10 cellular contexts compared by ENCODE assay signal in genomic region chr19:45161715-45162463, GRCh38. TPM values are rescaled to one million over a fixed set of nuclear protein-coding genes. Genes with fewer than 3 reads are reported as not detected.
A peak's percentile ranks its signal among the peaks of the same experiment; 100 is the strongest.
DNase-seq lines count a peak whose midpoint lies in the region; ATAC-seq and TF ChIP-seq lines count a peak whose summit lies in the region.
"Had no signal": no experiment of that assay in that cellular context is flagged by ENCODE, and none has a peak within 500 bp of the region (broad histone marks: within the 10 kb centered on the region; RNA-seq: fewer than 3 reads in every experiment).

No MANE protein-coding gene starts in this region.

- no peaks in the 10 kb centered on the region for H3K9me3 ChIP-seq in Panc1 (ENCODE audit: control insufficient read depth, insufficient read depth, low read depth, low read length)
- H3K9me3 ChIP-seq in psoas muscle, result no peaks in the 10 kb centered on the region

- peak; percentile 49; the same call in 1 of the 2 replicates for ATAC-seq in Panc1
- ATAC-seq in psoas muscle, result peak; percentile 73 to 86 (median 81)
- no peak for ATAC-seq in activated T-cell treated with anti-CD3 and anti-CD28 coated beads, Interleukin-2, amount 50 U/mL, for 4 hours

- DNase-seq in GM10266 (ENCODE audit: extremely low spot score) (no peak), Panc1 (ENCODE audit: low read depth, low spot score) (no peak), foreskin fibroblast (peak in 1 of 2 donors; percentile 68), psoas muscle (peak; percentile 45 to 76), AML-193 (lab: John Stamatoyannopoulos, UW) (no peak), NCI-H2029 (lab: John Stamatoyannopoulos, UW) (no peak)
- DNase-seq in activated T-cell treated with anti-CD3 and anti-CD28 coated beads, Interleukin-2, amount 50 U/mL, for 4 hours, result no peak
- no peak for DNase-seq in activated naive CD4-positive, alpha-beta T cell treated with anti-CD3 and anti-CD28 coated beads, Interleukin-2, amount 10 ng/mL, durations not matched to agents 7 days and 5 days
- DNase-seq: foreskin melanocyte, KBM-7 had no signal

- H3K27ac ChIP-seq in Panc1 (ENCODE audit: low read length) (no peak overlapping the region), psoas muscle (no peak overlapping the region)

- H3K27me3 Mint-ChIP-seq in activated T-cell treated with anti-CD3 and anti-CD28 coated beads, Interleukin-2, amount 50 U/mL, for 4 hours (ENCODE audit: low read depth), result peaks cover 15% of the 10 kb centered on the region
- H3K27me3 Mint-ChIP-seq in activated naive CD4-positive, alpha-beta T cell treated with anti-CD3 and anti-CD28 coated beads, Interleukin-2, amount 10 ng/mL, durations not matched to agents 7 days and 5 days, result peaks cover 51% of the 10 kb centered on the region

- H3K27me3 ChIP-seq in Panc1 (ENCODE audit: control insufficient read depth, insufficient read depth, low read length), result no peaks in the 10 kb centered on the region
- H3K27me3 ChIP-seq in psoas muscle (ENCODE audit: insufficient read depth in 3 of 3, low read length in 2 of 3), result peaks cover 0 to 27% (median 3%) of the 10 kb centered on the region in 3 donors

- intact Hi-C loops in Panc1 (cut with micrococcal nuclease; ENCODE audit: unreplicated experiment) (no loop called here), psoas muscle (cut with DNase I) (loop anchor here in 1 of 2 donors (5.0 kb wide), 1 partner anchor 85 kb away; the partner anchor contains the start of gene EXOC3L2)

- H3K36me3 ChIP-seq in Panc1 (ENCODE audit: control insufficient read depth, insufficient read depth, low read length) (no peaks in the 10 kb centered on the region), psoas muscle (ENCODE audit: insufficient read depth in 1 of 2, low read depth in 1 of 2) (no peaks in the 10 kb centered on the region)

- peaks cover 18% of the 10 kb centered on the region for H3K4me1 Mint-ChIP-seq in activated T-cell treated with anti-CD3 and anti-CD28 coated beads, Interleukin-2, amount 50 U/mL, for 4 hours (ENCODE audit: low read depth)
- peaks cover 23% of the 10 kb centered on the region for H3K4me1 Mint-ChIP-seq in activated naive CD4-positive, alpha-beta T cell treated with anti-CD3 and anti-CD28 coated beads, Interleukin-2, amount 10 ng/mL, durations not matched to agents 7 days and 5 days

- H3K4me1 ChIP-seq in Panc1 (ENCODE audit: control insufficient read depth, insufficient read depth, low read length) (no peaks in the 10 kb centered on the region), psoas muscle (no peaks in the 10 kb centered on the region)

- H3K4me3 ChIP-seq in Panc1 (ENCODE audit: low read depth in 2 of 2, low read length in 2 of 2), result no peak overlapping the region
- H3K4me3 ChIP-seq in foreskin fibroblast (ENCODE audit: low read depth in 1 of 2, low read length in 2 of 2), result no peak overlapping the region
- no peak overlapping the region for H3K4me3 ChIP-seq in psoas muscle

- no peaks in the 10 kb centered on the region for H3K9me3 Mint-ChIP-seq in activated T-cell treated with anti-CD3 and anti-CD28 coated beads, Interleukin-2, amount 50 U/mL, for 4 hours
- no peaks in the 10 kb centered on the region for H3K9me3 Mint-ChIP-seq in activated naive CD4-positive, alpha-beta T cell treated with anti-CD3 and anti-CD28 coated beads, Interleukin-2, amount 10 ng/mL, durations not matched to agents 7 days and 5 days

- CTCF ChIA-PET in Panc1 (lab: Charles Lee), result interaction anchor here (0.7 kb wide), 1 partner anchor 19 kb away, joined by 5 read pairs; no protein-coding TSS in a partner anchor
- CTCF ChIA-PET in activated naive CD4-positive, alpha-beta T cell treated with anti-CD3 and anti-CD28 coated beads, Interleukin-2, amount 10 ng/mL, durations not matched to agents 7 days and 5 days (lab: Charles Lee), result no interaction called here

- no peak overlapping the region for H3K4me3 Mint-ChIP-seq in activated T-cell treated with anti-CD3 and anti-CD28 coated beads, Interleukin-2, amount 50 U/mL, for 4 hours
- no peak overlapping the region for H3K4me3 Mint-ChIP-seq in activated naive CD4-positive, alpha-beta T cell treated with anti-CD3 and anti-CD28 coated beads, Interleukin-2, amount 10 ng/mL, durations not matched to agents 7 days and 5 days

- no peak overlapping the region for H3K27ac Mint-ChIP-seq in activated naive CD4-positive, alpha-beta T cell treated with anti-CD3 and anti-CD28 coated beads, Interleukin-2, amount 10 ng/mL, durations not matched to agents 7 days and 5 days

- TF ChIP-seq CTCF in GM10266 (IDR thresholded peaks at IDR 0.05; ENCODE audit: control insufficient read depth, insufficient read depth, low read depth, missing control alignments) (peak; percentile 16), Panc1 (IDR thresholded peaks at IDR 0.05) (peak; percentile 79), foreskin fibroblast (IDR thresholded peaks at IDR 0.05; ENCODE audit: low read depth, low read length) (peak; percentile 75), psoas muscle (IDR thresholded peaks at IDR 0.05) (peak; percentile 44)

- no TSS peak for BruUV-seq in Panc1 (replicated peaks; lab: Mats Ljungman, UMichigan)

- in situ Hi-C loops in Panc1 (cut with HindIII; ENCODE audit: low pct_unique_long_range_greater_than_20kb, low sequenced_read_pairs), result no loop called here

- H3K36me3 Mint-ChIP-seq in activated T-cell treated with anti-CD3 and anti-CD28 coated beads, Interleukin-2, amount 50 U/mL, for 4 hours (ENCODE audit: insufficient read depth), result no peaks in the 10 kb centered on the region
- H3K36me3 Mint-ChIP-seq in activated naive CD4-positive, alpha-beta T cell treated with anti-CD3 and anti-CD28 coated beads, Interleukin-2, amount 10 ng/mL, durations not matched to agents 7 days and 5 days, result peaks cover 4% of the 10 kb centered on the region

- 19 to 20% (median 19%) methylated on average over 23 to 25 of the region's 25 CpGs for WGBS in psoas muscle, 3 donors

- POLR2A ChIA-PET in Panc1 (lab: Charles Lee), result no interaction called here

RNA-seq across cellular contexts. Expression of gene NKPD1, which starts 1.1 kb away (rescaled TPM):
- total RNA-seq in Panc1 (2021; ENCODE audit: unreplicated experiment) (0.05 TPM), psoas muscle (under 1 TPM in 3 of 4 donors, not detected in 1; 0.06 to 0.09 (median 0.08) TPM)
- polyA plus RNA-seq in Panc1 (2012; ENCODE audit: insufficient read length), result 0.24 TPM
- polyA plus RNA-seq in psoas muscle, result under 1 TPM in 2 of 3 donors, not detected in 1; 0.08 to 0.18 TPM
- total RNA-seq in activated T-cell treated with anti-CD3 and anti-CD28 coated beads, Interleukin-2, amount 50 U/mL, for 4 hours, result under 1 TPM; 0.30 to 0.45 (median 0.33) TPM

RNA-seq across cellular contexts. Expression of gene TRAPPC6A, which starts 16.1 kb away (rescaled TPM):
- 24.7 TPM for total RNA-seq in Panc1 (2021; ENCODE audit: unreplicated experiment)
- 43.2 TPM for polyA plus RNA-seq in Panc1 (2012; ENCODE audit: insufficient read length)
- 10 to 100 TPM; 12.3 to 42.2 (median 20.6) TPM for total RNA-seq in psoas muscle
- 10 to 100 TPM; 10.8 to 14.5 (median 12.9) TPM for polyA plus RNA-seq in psoas muscle
- total RNA-seq in activated T-cell treated with anti-CD3 and anti-CD28 coated beads, Interleukin-2, amount 50 U/mL, for 4 hours, result 10 to 100 TPM in 1 of 3 donors, 1 to 10 TPM in 2; 8.5 to 11.5 (median 9.1) TPM

RNA-seq across cellular contexts. Expression of gene BLOC1S3, which starts 16.7 kb away (rescaled TPM):
- total RNA-seq in Panc1 (2021; ENCODE audit: unreplicated experiment), result 21.8 TPM
- polyA plus RNA-seq in Panc1 (2012; ENCODE audit: insufficient read length), result 13.2 TPM
- total RNA-seq in psoas muscle, result 1 to 10 TPM; 4.1 to 7.8 (median 5.1) TPM
- polyA plus RNA-seq in psoas muscle, result 1 to 10 TPM; 3.3 to 6.6 (median 6.5) TPM
- total RNA-seq in activated T-cell treated with anti-CD3 and anti-CD28 coated beads, Interleukin-2, amount 50 U/mL, for 4 hours, result 10 to 100 TPM; 12.3 to 15.5 (median 14.5) TPM

Comparison
In these comparisons a context has a peak if more than half of its experiments do, and no peak if none do; other contexts are left out.
1. DNase-seq: peak in psoas muscle (2 of 2); none in GM10266 (single experiment), Panc1 (single experiment), AML-193 (0 of 2), NCI-H2029 (single experiment), activated T-cell treated with anti-CD3 and anti-CD28 coated beads, Interleukin-2, amount 50 U/mL, for 4 hours (single experiment) and activated naive CD4-positive, alpha-beta T cell treated with anti-CD3 and anti-CD28 coated beads, Interleukin-2, amount 10 ng/mL, durations not matched to agents 7 days and 5 days (single experiment).
2. CTCF ChIP-seq: peak in every context shown above with its lines; median percentile 79 in Panc1; 75 in foreskin fibroblast; 44 in psoas muscle; 16 in GM10266.
3. ATAC-seq: peak in Panc1 (single experiment) and psoas muscle (4 of 4); none in activated T-cell treated with anti-CD3 and anti-CD28 coated beads, Interleukin-2, amount 50 U/mL, for 4 hours (0 of 2).